8 cellular contexts compared by ENCODE assay signal in genomic region chr3:108088697-108089096, GRCh38. TPM values are rescaled to one million over a fixed set of nuclear protein-coding genes. Genes with fewer than 3 reads are reported as not detected.
DNase-seq lines count a peak whose midpoint lies in the region; ATAC-seq and TF ChIP-seq lines count a peak whose summit lies in the region.

No MANE protein-coding gene starts in this region.

- DNase-seq in A673 (ENCODE audit: low spot score), result peak; percentile 33
- peak; percentile 67 for DNase-seq in RPMI7951 (ENCODE audit: low read depth)
- no peak for DNase-seq in smooth muscle cell (lab: John Stamatoyannopoulos, UW; ENCODE audit: unreplicated experiment)
- DNase-seq in Caco-2, result no peak
- DNase-seq in thyroid gland, result no peak

- peaks cover 5% of the 10 kb centered on the region for H3K36me3 Mint-ChIP-seq in Caco-2 (ENCODE audit: insufficient read depth, unreplicated experiment)

- H3K9me3 ChIP-seq in A673 (ENCODE audit: low read depth, low read length, poor library complexity, severe bottlenecking) (no peaks in the 10 kb centered on the region), duodenal mucosa (ENCODE audit: control insufficient read depth in 1 of 2, low read length in 2 of 2) (no peaks in the 10 kb centered on the region), smooth muscle cell (replicated peaks; ENCODE audit: low read depth) (no peaks in the 10 kb centered on the region), Caco-2 (peaks cover 5% of the 10 kb centered on the region; the same call in 1 of the 2 replicates), thyroid gland (no peaks in the 10 kb centered on the region)

- no peak overlapping the region for H3K4me3 Mint-ChIP-seq in Caco-2 (ENCODE audit: unreplicated experiment)

- H3K36me3 ChIP-seq in A673 (ENCODE audit: insufficient read depth, low read length, poor library complexity, severe bottlenecking) (no peaks in the 10 kb centered on the region), duodenal mucosa (ENCODE audit: control insufficient read depth in 1 of 2, insufficient read depth in 2 of 2, low read length in 2 of 2) (no peaks in the 10 kb centered on the region), smooth muscle cell (ENCODE audit: low read depth) (no peaks in the 10 kb centered on the region), Caco-2 (ENCODE audit: control insufficient read depth, insufficient read depth, low read length) (no peaks in the 10 kb centered on the region), thyroid gland (no peaks in the 10 kb centered on the region)

- H3K9me3 Mint-ChIP-seq in Caco-2 (ENCODE audit: unreplicated experiment), result no peaks in the 10 kb centered on the region

- BruUV-seq in A673 (replicated peaks; lab: Mats Ljungman, UMichigan) (no TSS peak), Caco-2 (replicated peaks; lab: Mats Ljungman, UMichigan) (no TSS peak)

- peaks cover 18% of the 10 kb centered on the region for H3K79me2 ChIP-seq in smooth muscle cell (ENCODE audit: low read depth)

- H3K27me3 Mint-ChIP-seq in Caco-2 (ENCODE audit: insufficient read depth, unreplicated experiment), result peaks cover 3% of the 10 kb centered on the region

- H3K4me3 ChIP-seq in A673 (ENCODE audit: low read depth, low read length, poor library complexity, severe bottlenecking) (peak overlapping the region; percentile 22), duodenal mucosa (ENCODE audit: low read depth in 1 of 2, low read length in 2 of 2) (peak overlapping the region; percentile 98 to 99), smooth muscle cell (peak overlapping the region; percentile 83), Caco-2 (ENCODE audit: low read depth, low read length) (no peak overlapping the region), thyroid gland (replicated peaks in 1 of 3) (peak overlapping the region in 1 of 3 donors; percentile 89)

- no peak overlapping the region for H3K27ac Mint-ChIP-seq in Caco-2 (ENCODE audit: unreplicated experiment)

- no peaks in the 10 kb centered on the region for H3K27me3 ChIP-seq in A673 (replicated peaks; ENCODE audit: insufficient read depth, low read depth, low read length, poor library complexity)
- no peaks in the 10 kb centered on the region for H3K27me3 ChIP-seq in duodenal mucosa (ENCODE audit: control insufficient read depth in 1 of 2, insufficient read depth in 2 of 2, low read length in 2 of 2)
- no peaks in the 10 kb centered on the region for H3K27me3 ChIP-seq in smooth muscle cell (ENCODE audit: low read depth)
- no peaks in the 10 kb centered on the region for H3K27me3 ChIP-seq in Caco-2 (replicated peaks; ENCODE audit: control insufficient read depth, insufficient read depth, low read length)
- H3K27me3 ChIP-seq in thyroid gland, result no peaks in the 10 kb centered on the region

- 81% methylated on average over 2 of the region's 2 CpGs for WGBS in smooth muscle cell (ENCODE audit: low lambda C conversion rate)
- 39 to 50% methylated on average over 2 of the region's 2 CpGs for WGBS in thyroid gland, 2 donors

- no peaks in the 10 kb centered on the region for H3F3A ChIP-seq in smooth muscle cell (ENCODE audit: low read depth)

- CTCF ChIA-PET in A673 (lab: Charles Lee), result no interaction called here
- CTCF ChIA-PET in Caco-2 (lab: Charles Lee), result no interaction called here

- H3K27ac ChIP-seq in A673 (ENCODE audit: low read depth, low read length, poor library complexity, severe bottlenecking), result no peak overlapping the region
- no peak overlapping the region for H3K27ac ChIP-seq in duodenal mucosa (ENCODE audit: low read depth, low read length)
- H3K27ac ChIP-seq in smooth muscle cell (ENCODE audit: low read depth), result no peak overlapping the region
- no peak overlapping the region for H3K27ac ChIP-seq in thyroid gland

- POLR2A ChIA-PET in A673 (lab: Charles Lee; ENCODE audit: low non-redundant PET) (no interaction called here), Caco-2 (lab: Charles Lee) (no interaction called here)

- no peaks in the 10 kb centered on the region for H3K4me1 Mint-ChIP-seq in Caco-2 (ENCODE audit: low read depth, unreplicated experiment)

- TF ChIP-seq CTCF in A673 (conservative IDR thresholded peaks at IDR 0.05; ENCODE audit: low read depth, low read length), result no peak
- TF ChIP-seq CTCF in smooth muscle cell (IDR thresholded peaks at IDR 0.05; ENCODE audit: borderline replicate concordance, insufficient read depth, poor library complexity, severe bottlenecking), result no peak
- TF ChIP-seq CTCF in Caco-2 (IDR thresholded peaks at IDR 0.05; ENCODE audit: insufficient read depth in 1 of 2, low read depth in 1 of 2, low read length in 1 of 2, severe bottlenecking in 1 of 2, unreplicated experiment in 1 of 2), result no peak
- no peak for TF ChIP-seq CTCF in thyroid gland (IDR thresholded peaks at IDR 0.05)

- no peak for TF ChIP-seq POLR2A in thyroid gland (IDR thresholded peaks at IDR 0.05)

- peaks cover 22% of the 10 kb centered on the region for H4K20me1 ChIP-seq in smooth muscle cell (ENCODE audit: low read depth)

- peaks cover 9% of the 10 kb centered on the region for H3K4me1 ChIP-seq in A673 (ENCODE audit: insufficient read depth, low read length, poor library complexity, severe bottlenecking)
- peaks cover 17 to 21% of the 10 kb centered on the region in 2 donors for H3K4me1 ChIP-seq in duodenal mucosa (ENCODE audit: control insufficient read depth in 1 of 2, insufficient read depth in 2 of 2, low read length in 2 of 2)
- peaks cover 14% of the 10 kb centered on the region for H3K4me1 ChIP-seq in smooth muscle cell (ENCODE audit: low read depth)
- 0 out of 2 replicates have a peak, but pooled peaks cover 3% of the 10 kb centered on the region for H3K4me1 ChIP-seq in Caco-2
- H3K4me1 ChIP-seq in thyroid gland, result peaks cover 10 to 20% of the 10 kb centered on the region in 2 donors

- H3K4me2 ChIP-seq in smooth muscle cell, result peak overlapping the region; percentile 90

- H3K9ac ChIP-seq in duodenal mucosa (ENCODE audit: low read depth in 1 of 2, low read length in 2 of 2) (no peak overlapping the region), smooth muscle cell (ENCODE audit: low read depth) (no peak overlapping the region)

- H2AFZ ChIP-seq in smooth muscle cell (ENCODE audit: low read depth), result no peak overlapping the region

- ATAC-seq in GM18499 (IDR thresholded peaks at IDR 0.05; ENCODE audit: insufficient read depth, unreplicated experiment) (peak; percentile 38), HG03045 (IDR thresholded peaks at IDR 0.05; ENCODE audit: unreplicated experiment) (peak; percentile 37)

- intact Hi-C loops in A673 (cut with micrococcal nuclease; ENCODE audit: unreplicated experiment) (no loop called here), Caco-2 (cut with micrococcal nuclease; ENCODE audit: unreplicated experiment) (no loop called here), thyroid gland (cut with DNase I) (no loop called here)

RNA-seq across cellular contexts. Expression of gene CD47, which starts 2.1 kb away (rescaled TPM):
- total RNA-seq in A673 (2021) (28.2 and 34.7 TPM in 2 replicates), smooth muscle cell (81.8 and 95.6 TPM in 2 replicates), Caco-2 (2022) (15.5 and 15.8 TPM in 2 replicates), thyroid gland (100 to 1,000 TPM; 146 to 167 (median 160) TPM)
- 93.7 and 111 TPM in 2 replicates for total RNA-seq in RPMI7951 (2014; rRNA removed; shearing (Covaris generic))
- 47.1 and 89.8 TPM in 2 replicates for polyA plus RNA-seq in smooth muscle cell

Comparison
In these comparisons a context has a peak if more than half of its experiments do, and no peak if none do; other contexts are left out.
1. DNase-seq: peak in A673 (single experiment) and RPMI7951 (single experiment); none in smooth muscle cell (single experiment), Caco-2 (0 of 2) and thyroid gland (0 of 2).